ENCODE assay signal across 9 cellular contexts in genomic region chr22:18056161-18056666, GRCh38. TPM values are rescaled to one million over a fixed set of nuclear protein-coding genes. Genes with fewer than 3 reads are reported as not detected.
DNase-seq lines count a peak whose midpoint lies in the region; ATAC-seq and TF ChIP-seq lines count a peak whose summit lies in the region.
"Had no signal": no experiment of that assay in that cellular context is flagged by ENCODE, and none has a peak within 500 bp of the region (broad histone marks: within the 10 kb centered on the region; RNA-seq: fewer than 3 reads in every experiment).

No MANE protein-coding gene starts in this region.

- DNase-seq in NCI-H1105 treated with DMSO at 0.1 percent for 48 hours (lab: John Stamatoyannopoulos, UW) (peak; percentile 2), NCI-H1105 (lab: John Stamatoyannopoulos, UW) (no peak), RWPE1 (ENCODE audit: low spot score) (no peak), fibroblast of the conjunctiva (ENCODE audit: low read depth) (peak; percentile 46), activated T-cell treated with anti-CD3 and anti-CD28 coated beads for 4 hours (no peak), glutamatergic neuron (no peak)
- DNase-seq in effector memory CD8-positive, alpha-beta T cell = no peak
- DNase-seq: CD4-positive, CD25-positive, alpha-beta regulatory T cell had no signal

- H3K4me3 Mint-ChIP-seq in effector memory CD8-positive, alpha-beta T cell = no peak overlapping the region
- H3K4me3 Mint-ChIP-seq in glutamatergic neuron (ENCODE audit: unreplicated experiment) = no peak overlapping the region
- H3K4me3 Mint-ChIP-seq: CD4-positive, CD25-positive, alpha-beta regulatory T cell had no signal

- H3K4me1 ChIP-seq in rectal smooth muscle tissue (ENCODE audit: control insufficient read depth, insufficient read depth, low read length) = peaks cover 35% of the 10 kb centered on the region

- no peak overlapping the region for H3K9ac ChIP-seq in rectal smooth muscle tissue (ENCODE audit: low read length)

- no peak overlapping the region for H3K4me3 ChIP-seq in rectal smooth muscle tissue (ENCODE audit: low read length)

- no peaks in the 10 kb centered on the region for H3K4me1 Mint-ChIP-seq in effector memory CD8-positive, alpha-beta T cell (ENCODE audit: low read depth in 2 of 2)
- peaks cover 6% of the 10 kb centered on the region for H3K4me1 Mint-ChIP-seq in glutamatergic neuron (ENCODE audit: low read depth, unreplicated experiment)

- peaks cover 0 to 5% of the 10 kb centered on the region in 2 donors for H3K27me3 Mint-ChIP-seq in effector memory CD8-positive, alpha-beta T cell
- H3K27me3 Mint-ChIP-seq in glutamatergic neuron (ENCODE audit: unreplicated experiment) = peaks cover 13% of the 10 kb centered on the region

- CTCF ChIA-PET in RWPE1 (lab: Yijun Ruan, JAX) = interaction anchor here (0.5 kb wide), 1 partner anchor 159 kb away, joined by 4 read pairs; no protein-coding TSS in a partner anchor

- H3K36me3 Mint-ChIP-seq in effector memory CD8-positive, alpha-beta T cell (ENCODE audit: insufficient read depth) = no peaks in the 10 kb centered on the region
- H3K36me3 Mint-ChIP-seq in glutamatergic neuron (ENCODE audit: unreplicated experiment) = peaks cover 11% of the 10 kb centered on the region
- H3K36me3 Mint-ChIP-seq: CD4-positive, CD25-positive, alpha-beta regulatory T cell had no signal

- H3K36me3 ChIP-seq in rectal smooth muscle tissue (ENCODE audit: control insufficient read depth, insufficient read depth, low read length) = no peaks in the 10 kb centered on the region

- TF ChIP-seq CTCF in RWPE1 (conservative IDR thresholded peaks at IDR 0.05; ENCODE audit: low read depth) (no peak), glutamatergic neuron (IDR thresholded peaks at IDR 0.05; ENCODE audit: partially characterized antibody, unreplicated experiment) (no peak)

- H3K9me3 Mint-ChIP-seq in effector memory CD8-positive, alpha-beta T cell = no peaks in the 10 kb centered on the region
- H3K9me3 Mint-ChIP-seq in glutamatergic neuron (ENCODE audit: unreplicated experiment) = peaks cover 11% of the 10 kb centered on the region

- peak overlapping the region; percentile 61 for H3K27ac ChIP-seq in RWPE1
- H3K27ac ChIP-seq in rectal smooth muscle tissue (ENCODE audit: low read depth, low read length) = peak overlapping the region; percentile 77

- H3K27me3 ChIP-seq in rectal smooth muscle tissue (ENCODE audit: control insufficient read depth, insufficient read depth, low read length) = no peaks in the 10 kb centered on the region

- peak overlapping the region in 1 of 2 donors; percentile 16 for H3K27ac Mint-ChIP-seq in effector memory CD8-positive, alpha-beta T cell
- no peak overlapping the region for H3K27ac Mint-ChIP-seq in glutamatergic neuron (ENCODE audit: unreplicated experiment)

- no peak for ATAC-seq in effector memory CD8-positive, alpha-beta T cell (replicated peaks)

- POLR2A ChIA-PET in RWPE1 (lab: Yijun Ruan, JAX; ENCODE audit: low non-redundant PET) = no interaction called here

RNA-seq across cellular contexts. Expression of gene PEX26, which starts 21.6 kb away (rescaled TPM):
- 49.8 TPM for total RNA-seq in glutamatergic neuron (ENCODE audit: unreplicated experiment)

RNA-seq across cellular contexts. Expression of gene MICAL3, which starts 31.9 kb away (rescaled TPM):
- 132 TPM for total RNA-seq in glutamatergic neuron (ENCODE audit: unreplicated experiment)

RNA-seq across cellular contexts. Expression of gene TUBA8, which starts 54.4 kb away (rescaled TPM):
- 3.7 TPM for total RNA-seq in glutamatergic neuron (ENCODE audit: unreplicated experiment)

Comparison
In these comparisons a context has a peak if more than half of its experiments do, and no peak if none do; other contexts are left out.
1. DNase-seq: peak in NCI-H1105 treated with DMSO at 0.1 percent for 48 hours (single experiment) and fibroblast of the conjunctiva (single experiment); none in NCI-H1105 (single experiment), RWPE1 (single experiment), effector memory CD8-positive, alpha-beta T cell (0 of 3), activated T-cell treated with anti-CD3 and anti-CD28 coated beads for 4 hours (single experiment) and glutamatergic neuron (single experiment).